Comparison of ENCODE assay signal across 8 cellular contexts in genomic region chr5:55231476-55232193, GRCh38. TPM values are rescaled to one million over a fixed set of nuclear protein-coding genes. Genes with fewer than 3 reads are reported as not detected.
A peak's percentile ranks its signal among the peaks of the same experiment; 100 is the strongest.
DNase-seq lines count a peak whose midpoint lies in the region.

No MANE protein-coding gene starts in this region.

- H3K4me1 ChIP-seq in skeletal muscle satellite cell (ENCODE audit: control insufficient read depth, insufficient read depth, low read length): peaks cover 34% of the 10 kb centered on the region

- H3K4me1 Mint-ChIP-seq in activated CD4-positive, alpha-beta memory T cell treated with anti-CD3 and anti-CD28 coated beads for 36 hours (ENCODE audit: low read depth): peaks cover 37% of the 10 kb centered on the region

- peaks cover 65% of the 10 kb centered on the region for H3K27me3 ChIP-seq in skeletal muscle satellite cell (ENCODE audit: control insufficient read depth, insufficient read depth, low read length)

- peak overlapping the region; percentile 91 for H3K4me2 ChIP-seq in skeletal muscle satellite cell (ENCODE audit: low read length)

- H3K4me3 ChIP-seq in skeletal muscle satellite cell (ENCODE audit: low read length): peak overlapping the region; percentile 70

- H3K4me3 Mint-ChIP-seq in activated CD4-positive, alpha-beta memory T cell treated with anti-CD3 and anti-CD28 coated beads for 36 hours: peak overlapping the region; percentile 69

- peak; percentile 32 for DNase-seq in stimulated activated CD4-positive, alpha-beta T cell treated with anti-CD3 and anti-CD28 coated beads, Interleukin-4, amount 100 ng/mL, for 1 hour
- no peak for DNase-seq in stimulated activated CD4-positive, alpha-beta T cell treated with anti-CD3 and anti-CD28 coated beads, Interleukin-4, amount 100 ng/mL, for 4 hours
- DNase-seq in activated CD4-positive, alpha-beta memory T cell treated with anti-CD3 and anti-CD28 coated beads for 36 hours: peak; percentile 30
- DNase-seq in glomerular visceral epithelial cell (ENCODE audit: extremely low spot score) (peak; percentile 30), DMS153 treated with DMSO at 0.1 percent for 48 hours (lab: John Stamatoyannopoulos, UW; ENCODE audit: unreplicated experiment) (no peak), hepatic stellate cell (ENCODE audit: low spot score) (no peak), NCI-H1436 treated with DMSO at 0.1 percent for 48 hours (lab: John Stamatoyannopoulos, UW) (no peak)

- H3K9me3 ChIP-seq in skeletal muscle satellite cell (replicated peaks; ENCODE audit: low read length): no peaks in the 10 kb centered on the region

- CTCF ChIA-PET in activated CD4-positive, alpha-beta memory T cell treated with anti-CD3 and anti-CD28 coated beads for 36 hours (lab: Charles Lee): interaction anchor here (0.6 to 3.4 kb wide), 5 partner anchors 7 to 76 kb away, joined by 3 to 22 read pairs (median 4); partner anchors contain the start of genes CDC20B, DHX29 and MTREX

- H3K36me3 ChIP-seq in skeletal muscle satellite cell (ENCODE audit: insufficient read depth, low read length): no peaks in the 10 kb centered on the region

- peaks cover 71% of the 10 kb centered on the region for H3K27me3 Mint-ChIP-seq in activated CD4-positive, alpha-beta memory T cell treated with anti-CD3 and anti-CD28 coated beads for 36 hours

- POLR2A ChIA-PET in activated CD4-positive, alpha-beta memory T cell treated with anti-CD3 and anti-CD28 coated beads for 36 hours (lab: Charles Lee): interaction anchor here (1.3 to 1.9 kb wide), 2 partner anchors 8 to 75 kb away, joined by 4 to 5 read pairs; no protein-coding TSS in a partner anchor

- no peaks in the 10 kb centered on the region for H3K36me3 Mint-ChIP-seq in activated CD4-positive, alpha-beta memory T cell treated with anti-CD3 and anti-CD28 coated beads for 36 hours

- no peaks in the 10 kb centered on the region for H3K9me3 Mint-ChIP-seq in activated CD4-positive, alpha-beta memory T cell treated with anti-CD3 and anti-CD28 coated beads for 36 hours

- no peak overlapping the region for H3K9ac ChIP-seq in skeletal muscle satellite cell (ENCODE audit: low read depth, low read length)

- intact Hi-C loops in activated CD4-positive, alpha-beta memory T cell treated with anti-CD3 and anti-CD28 coated beads for 36 hours (cut with micrococcal nuclease): no loop called here

- H3K27ac Mint-ChIP-seq in activated CD4-positive, alpha-beta memory T cell treated with anti-CD3 and anti-CD28 coated beads for 36 hours: no peak overlapping the region

RNA-seq across cellular contexts. Expression of gene CCNO, which starts 1.8 kb away (rescaled TPM):
- not detected for total RNA-seq in activated CD4-positive, alpha-beta memory T cell treated with anti-CD3 and anti-CD28 coated beads for 36 hours
- 0.22 TPM in 1 of 2 replicates, not detected in the other for total RNA-seq in skeletal muscle satellite cell (2012; rRNA removed)

RNA-seq across cellular contexts. Expression of gene MCIDAS, which starts 4.5 kb away (rescaled TPM):
- total RNA-seq in activated CD4-positive, alpha-beta memory T cell treated with anti-CD3 and anti-CD28 coated beads for 36 hours: not detected
- total RNA-seq in skeletal muscle satellite cell (2012; rRNA removed): 0.25 TPM in 1 of 2 replicates, not detected in the other

RNA-seq across cellular contexts. Expression of gene CDC20B, which starts 58.7 kb away (rescaled TPM):
- not detected for total RNA-seq in activated CD4-positive, alpha-beta memory T cell treated with anti-CD3 and anti-CD28 coated beads for 36 hours
- total RNA-seq in skeletal muscle satellite cell (2012; rRNA removed): not detected in 2 replicates

Comparison
In these comparisons a context has a peak if more than half of its experiments do, and no peak if none do; other contexts are left out.
1. DNase-seq: peak in stimulated activated CD4-positive, alpha-beta T cell treated with anti-CD3 and anti-CD28 coated beads, Interleukin-4, amount 100 ng/mL, for 1 hour (single experiment), activated CD4-positive, alpha-beta memory T cell treated with anti-CD3 and anti-CD28 coated beads for 36 hours (single experiment) and glomerular visceral epithelial cell (single experiment); none in stimulated activated CD4-positive, alpha-beta T cell treated with anti-CD3 and anti-CD28 coated beads, Interleukin-4, amount 100 ng/mL, for 4 hours (0 of 2), DMS153 treated with DMSO at 0.1 percent for 48 hours (single experiment), hepatic stellate cell (single experiment) and NCI-H1436 treated with DMSO at 0.1 percent for 48 hours (single experiment).